ENCODE assay signal across 26 cellular contexts in genomic region chr2:149187061-149187460, GRCh38.
DNase-seq lines count a peak whose midpoint lies in the region; ATAC-seq, FAIRE-seq and TF ChIP-seq lines count a peak whose summit lies in the region.
"Had no signal": no experiment of that assay in that cellular context is flagged by ENCODE, and none has a peak within 500 bp of the region (broad histone marks: within the 10 kb centered on the region; RNA-seq: fewer than 3 reads in every experiment).

No MANE protein-coding gene starts in this region.

- H3K4me3 Mint-ChIP-seq in astrocyte (ENCODE audit: unreplicated experiment) (no peak overlapping the region), progenitor cell of endocrine pancreas (ENCODE audit: low read depth) (no peak overlapping the region)
- H3K4me3 Mint-ChIP-seq in activated CD4-positive, alpha-beta T cell treated with anti-CD3 and anti-CD28 coated beads for 36 hours, result no peak overlapping the region
- no peak overlapping the region for H3K4me3 Mint-ChIP-seq in activated naive CD4-positive, alpha-beta T cell treated with anti-CD3 and anti-CD28 coated beads for 36 hours
- H3K4me3 Mint-ChIP-seq: B cell; CD14-positive monocyte; CD4-positive, alpha-beta memory T cell; CD4-positive, CD25-positive, alpha-beta regulatory T cell; CD8-positive, alpha-beta memory T cell had no signal

- intact Hi-C loops in activated CD4-positive, alpha-beta T cell treated with anti-CD3 and anti-CD28 coated beads for 36 hours (cut with DNase I, micrococcal nuclease), result no loop called here
- intact Hi-C loops in activated naive CD4-positive, alpha-beta T cell treated with anti-CD3 and anti-CD28 coated beads for 36 hours (cut with micrococcal nuclease), result no loop called here

- H3K4me1 Mint-ChIP-seq in astrocyte (ENCODE audit: low read depth, unreplicated experiment) (peaks cover 4% of the 10 kb centered on the region), progenitor cell of endocrine pancreas (ENCODE audit: low read depth) (peaks cover 22% of the 10 kb centered on the region)
- no peaks in the 10 kb centered on the region for H3K4me1 Mint-ChIP-seq in activated CD4-positive, alpha-beta T cell treated with anti-CD3 and anti-CD28 coated beads for 36 hours
- H3K4me1 Mint-ChIP-seq in activated naive CD4-positive, alpha-beta T cell treated with anti-CD3 and anti-CD28 coated beads for 36 hours (ENCODE audit: low read depth), result no peaks in the 10 kb centered on the region
- H3K4me1 Mint-ChIP-seq: CD4-positive, alpha-beta memory T cell; CD4-positive, CD25-positive, alpha-beta regulatory T cell; CD8-positive, alpha-beta memory T cell had no signal

- H3K79me2 ChIP-seq in DOHH2 (ENCODE audit: control insufficient read depth, low read length), result no peaks in the 10 kb centered on the region
- H3K79me2 ChIP-seq in astrocyte (ENCODE audit: insufficient read depth, low read length), result no peaks in the 10 kb centered on the region

- peaks cover 1% of the 10 kb centered on the region for H3K27me3 Mint-ChIP-seq in astrocyte (ENCODE audit: low read depth, unreplicated experiment)
- H3K27me3 Mint-ChIP-seq in progenitor cell of endocrine pancreas, result no peaks in the 10 kb centered on the region
- H3K27me3 Mint-ChIP-seq in activated CD4-positive, alpha-beta T cell treated with anti-CD3 and anti-CD28 coated beads for 36 hours, result no peaks in the 10 kb centered on the region
- no peaks in the 10 kb centered on the region for H3K27me3 Mint-ChIP-seq in activated naive CD4-positive, alpha-beta T cell treated with anti-CD3 and anti-CD28 coated beads for 36 hours (ENCODE audit: low read depth)
- H3K27me3 Mint-ChIP-seq: B cell; CD4-positive, alpha-beta memory T cell; CD8-positive, alpha-beta memory T cell had no signal

- peak; percentile 18 for DNase-seq in NCI-H526 treated with DMSO at 0.1 percent for 48 hours (lab: John Stamatoyannopoulos, UW)
- no peak for DNase-seq in astrocyte (ENCODE audit: low read depth)
- DNase-seq in progenitor cell of endocrine pancreas (ENCODE audit: low spot score, unreplicated experiment), result no peak
- DNase-seq in SKM-1 treated with dmso at 0.1 percent for 144 hours (lab: John Stamatoyannopoulos, UW; ENCODE audit: unreplicated experiment), result no peak
- no peak for DNase-seq in activated CD4-positive, alpha-beta T cell treated with anti-CD3 and anti-CD28 coated beads for 36 hours
- DNase-seq in activated naive CD4-positive, alpha-beta T cell treated with anti-CD3 and anti-CD28 coated beads for 36 hours, result no peak
- DNase-seq: 8988T; AML-193; CD4-positive, alpha-beta memory T cell; CD4-positive, CD25-positive, alpha-beta regulatory T cell; CD8-positive, alpha-beta memory T cell; COR-L47; DMS 273 treated with DMSO at 0.1 percent for 48 hours; DMS153; DMS79; DND-41; GF-D8 had no signal

- no peaks in the 10 kb centered on the region for H3K27me3 ChIP-seq in DOHH2 (ENCODE audit: control insufficient read depth, low read length)
- no peaks in the 10 kb centered on the region for H3K27me3 ChIP-seq in astrocyte (ENCODE audit: insufficient read depth, low read length)
- H3K27me3 ChIP-seq: BLaER1 treated with 17β-estradiol and CSF1 and Interleukin-3, amounts not matched to agents 10 nM and 100 nM had no signal

- H3K36me3 ChIP-seq in DOHH2 (ENCODE audit: control insufficient read depth, low read length), result 0 out of 2 replicates have a peak, but pooled peaks cover 3% of the 10 kb centered on the region
- H3K36me3 ChIP-seq in astrocyte (ENCODE audit: insufficient read depth, low read length), result no peaks in the 10 kb centered on the region
- H3K36me3 ChIP-seq: BLaER1 treated with 17β-estradiol and CSF1 and Interleukin-3, amounts not matched to agents 10 nM and 100 nM had no signal

- no peak overlapping the region for H2AFZ ChIP-seq in astrocyte (ENCODE audit: low read depth, low read length)

- TF ChIP-seq CTCF in DOHH2 (IDR thresholded peaks at IDR 0.05; ENCODE audit: low read depth, low read length, poor library complexity, severe bottlenecking) (no peak), astrocyte (IDR thresholded peaks at IDR 0.05; ENCODE audit: insufficient read depth, low read depth, low read length) (no peak), progenitor cell of endocrine pancreas (IDR thresholded peaks at IDR 0.05; ENCODE audit: unreplicated experiment) (no peak)

- H3K4me1 ChIP-seq in DOHH2 (ENCODE audit: control insufficient read depth, low read length) (peaks cover 13% of the 10 kb centered on the region), astrocyte (ENCODE audit: insufficient read depth, low read length) (no peaks in the 10 kb centered on the region)
- H3K4me1 ChIP-seq: BLaER1 treated with 17β-estradiol and CSF1 and Interleukin-3, amounts not matched to agents 10 nM and 100 nM had no signal

- H3K36me3 Mint-ChIP-seq in astrocyte (ENCODE audit: low read depth, unreplicated experiment) (no peaks in the 10 kb centered on the region), progenitor cell of endocrine pancreas (ENCODE audit: insufficient read depth) (peaks cover 26% of the 10 kb centered on the region)
- H3K36me3 Mint-ChIP-seq in activated CD4-positive, alpha-beta T cell treated with anti-CD3 and anti-CD28 coated beads for 36 hours (ENCODE audit: low read depth), result no peaks in the 10 kb centered on the region
- H3K36me3 Mint-ChIP-seq in activated naive CD4-positive, alpha-beta T cell treated with anti-CD3 and anti-CD28 coated beads for 36 hours (ENCODE audit: low read depth), result no peaks in the 10 kb centered on the region
- H3K36me3 Mint-ChIP-seq: CD14-positive monocyte; CD4-positive, alpha-beta memory T cell; CD4-positive, CD25-positive, alpha-beta regulatory T cell; CD8-positive, alpha-beta memory T cell had no signal

- CTCF ChIA-PET in activated CD4-positive, alpha-beta T cell treated with anti-CD3 and anti-CD28 coated beads for 36 hours (lab: Charles Lee), result no interaction called here
- CTCF ChIA-PET in activated naive CD4-positive, alpha-beta T cell treated with anti-CD3 and anti-CD28 coated beads for 36 hours (lab: Charles Lee), result no interaction called here

- H4K20me1 ChIP-seq in DOHH2 (ENCODE audit: control insufficient read depth, insufficient read depth, low read depth, low read length) (no peaks in the 10 kb centered on the region), astrocyte (ENCODE audit: insufficient read depth, low read length) (no peaks in the 10 kb centered on the region)
- H4K20me1 ChIP-seq: BLaER1 treated with 17β-estradiol and CSF1 and Interleukin-3, amounts not matched to agents 10 nM and 100 nM had no signal

- no peaks in the 10 kb centered on the region for H3F3A ChIP-seq in DOHH2 (ENCODE audit: control insufficient read depth, insufficient read depth)

- H3K9ac ChIP-seq in astrocyte (ENCODE audit: low read length), result no peak overlapping the region
- H3K9ac ChIP-seq: BLaER1 treated with 17β-estradiol and CSF1 and Interleukin-3, amounts not matched to agents 10 nM and 100 nM had no signal

- peak; percentile 55 for FAIRE-seq in astrocyte (lab: Jason Lieb, UNC)
- FAIRE-seq: A204.1, G401.6, GM12891, GM19239 had no signal

- peak overlapping the region; percentile 22 for H3K4me2 ChIP-seq in DOHH2 (ENCODE audit: low read length)
- no peak overlapping the region for H3K4me2 ChIP-seq in astrocyte (ENCODE audit: low read length)
- H3K4me2 ChIP-seq: BLaER1 treated with 17β-estradiol and CSF1 and Interleukin-3, amounts not matched to agents 10 nM and 100 nM had no signal

- H3K27ac Mint-ChIP-seq in astrocyte (ENCODE audit: unreplicated experiment), result no peak overlapping the region
- H3K27ac Mint-ChIP-seq in progenitor cell of endocrine pancreas, result peak overlapping the region; percentile 47
- no peak overlapping the region for H3K27ac Mint-ChIP-seq in activated CD4-positive, alpha-beta T cell treated with anti-CD3 and anti-CD28 coated beads for 36 hours
- H3K27ac Mint-ChIP-seq in activated naive CD4-positive, alpha-beta T cell treated with anti-CD3 and anti-CD28 coated beads for 36 hours, result no peak overlapping the region
- H3K27ac Mint-ChIP-seq: B cell; CD14-positive monocyte; CD4-positive, alpha-beta memory T cell; CD4-positive, CD25-positive, alpha-beta regulatory T cell; CD8-positive, alpha-beta memory T cell had no signal

- no peak overlapping the region for H3K27ac ChIP-seq in DOHH2 (ENCODE audit: low read depth, low read length)
- no peak overlapping the region for H3K27ac ChIP-seq in astrocyte (ENCODE audit: low read depth, low read length)
- H3K27ac ChIP-seq: BLaER1 treated with 17β-estradiol and CSF1 and Interleukin-3, amounts not matched to agents 10 nM and 100 nM had no signal

- H3K4me3 ChIP-seq in DOHH2 (ENCODE audit: low read length) (no peak overlapping the region), astrocyte (ENCODE audit: insufficient read depth, low read depth, low read length) (no peak overlapping the region)
- H3K4me3 ChIP-seq: BLaER1 treated with 17β-estradiol and CSF1 and Interleukin-3, amounts not matched to agents 10 nM and 100 nM had no signal

- POLR2A ChIA-PET in activated CD4-positive, alpha-beta T cell treated with anti-CD3 and anti-CD28 coated beads for 36 hours (lab: Charles Lee), result no interaction called here

- ATAC-seq in activated CD4-positive, alpha-beta T cell treated with anti-CD3 and anti-CD28 coated beads for 36 hours, result no peak
- ATAC-seq in HG03025 (IDR thresholded peaks at IDR 0.05; ENCODE audit: low FRiP score, unreplicated experiment), result no peak

- no peaks in the 10 kb centered on the region for H3K9me2 ChIP-seq in DOHH2 (replicated peaks; ENCODE audit: control insufficient read depth, low read length)

- H3K9me3 ChIP-seq in DOHH2 (ENCODE audit: control insufficient read depth, insufficient read depth, low read length) (no peaks in the 10 kb centered on the region), astrocyte (ENCODE audit: insufficient read depth, low read depth, low read length) (no peaks in the 10 kb centered on the region)
- H3K9me3 ChIP-seq: BLaER1 treated with 17β-estradiol and CSF1 and Interleukin-3, amounts not matched to agents 10 nM and 100 nM had no signal

- H3K9me3 Mint-ChIP-seq in astrocyte (ENCODE audit: unreplicated experiment), result no peaks in the 10 kb centered on the region
- H3K9me3 Mint-ChIP-seq in progenitor cell of endocrine pancreas (ENCODE audit: low read depth), result no peaks in the 10 kb centered on the region
- H3K9me3 Mint-ChIP-seq in activated CD4-positive, alpha-beta T cell treated with anti-CD3 and anti-CD28 coated beads for 36 hours (ENCODE audit: low read depth), result no peaks in the 10 kb centered on the region
- H3K9me3 Mint-ChIP-seq in activated naive CD4-positive, alpha-beta T cell treated with anti-CD3 and anti-CD28 coated beads for 36 hours, result no peaks in the 10 kb centered on the region
- H3K9me3 Mint-ChIP-seq: CD14-positive monocyte; CD4-positive, alpha-beta memory T cell; CD4-positive, CD25-positive, alpha-beta regulatory T cell; CD8-positive, alpha-beta memory T cell had no signal
